Comparison of ENCODE assay signal across 8 cellular contexts in the genomic region with DNA sequence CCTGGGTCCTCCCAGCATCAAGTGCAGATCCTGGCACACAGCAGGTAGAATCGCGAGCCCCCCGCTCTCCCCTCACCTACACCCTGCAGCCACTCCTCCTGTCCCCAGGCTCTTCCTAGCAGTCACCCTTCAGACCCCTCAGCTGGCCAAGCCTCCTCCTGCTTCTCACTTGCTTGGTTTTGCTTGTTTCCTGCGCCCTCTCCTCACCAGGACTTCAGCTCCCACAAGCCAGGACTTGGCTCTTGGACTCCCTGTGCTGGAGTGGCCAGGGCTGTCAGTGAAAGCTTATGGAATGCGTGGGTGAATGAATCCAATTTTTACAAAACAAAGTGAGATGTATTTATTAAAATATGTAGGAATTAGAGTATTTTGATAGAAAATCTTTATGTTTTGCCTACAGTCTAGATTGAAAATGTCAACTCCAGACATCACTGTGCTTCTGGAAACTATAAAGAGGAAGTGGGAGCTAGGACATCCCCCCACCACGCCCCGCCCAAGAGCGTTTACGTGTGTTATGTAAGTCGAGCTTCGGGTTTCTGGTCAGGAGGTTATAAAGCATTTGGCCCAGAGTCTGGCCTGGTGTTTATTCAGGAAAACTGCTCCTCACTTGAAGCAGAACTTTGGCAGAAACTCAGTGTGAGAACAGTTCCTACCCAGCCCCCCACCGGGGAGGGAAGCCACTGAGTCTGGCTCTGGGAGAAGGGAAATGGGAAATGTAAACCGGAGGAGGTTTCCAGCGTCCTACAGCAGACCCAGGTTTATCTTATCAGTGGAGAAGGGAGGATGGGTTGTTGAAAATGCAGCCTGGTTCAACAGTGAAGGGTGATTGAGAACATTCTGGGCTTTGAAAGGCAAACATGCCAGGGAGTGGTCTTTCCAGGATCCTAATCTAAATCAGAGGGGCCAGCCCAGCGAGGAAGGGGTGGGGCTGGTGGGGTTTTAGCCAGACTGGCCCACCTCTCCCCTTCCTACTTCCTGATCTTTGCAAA. TPM values are rescaled to one million over a fixed set of nuclear protein-coding genes. Genes with fewer than 3 reads are reported as not detected.
DNase-seq lines count a peak whose midpoint lies in the region; ATAC-seq, FAIRE-seq and TF ChIP-seq lines count a peak whose summit lies in the region.

No MANE protein-coding gene starts in this region.

- peak overlapping the region; percentile 86 for H3K27ac ChIP-seq in GM12878 (ENCODE audit: control insufficient read depth, insufficient read depth)
- H3K27ac ChIP-seq in CD4-positive, alpha-beta T cell (ENCODE audit: low read depth, low read length): no peak overlapping the region

- H3K4me1 Mint-ChIP-seq in stimulated activated effector memory CD8-positive, alpha-beta T cell treated with anti-CD3 and anti-CD28 coated beads, Interleukin-12 subunit alpha, Interleukin-12 subunit beta, amount 100 ng/mL, for 72 hours: no peaks in the 10 kb centered on the region
- H3K4me1 Mint-ChIP-seq in CD4-positive, alpha-beta T cell (ENCODE audit: low read depth): no peaks in the 10 kb centered on the region

- peak; percentile 71 for DNase-seq in COLO668 (lab: John Stamatoyannopoulos, UW; ENCODE audit: unreplicated experiment)
- peak; percentile 3 for DNase-seq in NCI-H1092 (lab: John Stamatoyannopoulos, UW)
- peak; percentile 70 for DNase-seq in GM12878 (ENCODE audit: low read depth, low spot score)
- peak; percentile 76 for DNase-seq in islet precursor cell
- DNase-seq in stimulated activated effector memory CD8-positive, alpha-beta T cell treated with anti-CD3 and anti-CD28 coated beads, Interleukin-12 subunit alpha, Interleukin-12 subunit beta, amount 100 ng/mL, for 72 hours (ENCODE audit: low spot score in 2 of 2): no peak
- DNase-seq in CD4-positive, alpha-beta T cell: no peak
- no peak for DNase-seq in activated T-cell treated with anti-CD3 and anti-CD28 coated beads, Interleukin-2, amount 50 U/mL, for 1 hour

- CTCF ChIA-PET in GM12878 (lab: Yijun Ruan, JAX): interaction anchor here (0.6 to 3.1 kb wide), 11 partner anchors 10 to 380 kb away, joined by 3 to 16 read pairs (median 4); a partner anchor contains a TSS
- CTCF ChIA-PET in CD4-positive, alpha-beta T cell (lab: Charles Lee): no interaction called here

- TF ChIP-seq POLR2A in GM12878 (IDR thresholded peaks at IDR 0.05; ENCODE audit: low read depth, low read length): peak; percentile 62

- no peaks in the 10 kb centered on the region for H4K20me1 ChIP-seq in GM12878 (ENCODE audit: control insufficient read depth, insufficient read depth)

- BruUV-seq in GM12878 (replicated peaks; lab: Mats Ljungman, UMichigan): TSS peak; percentile 96

- intact Hi-C loops in GM12878 (cut with micrococcal nuclease; ENCODE audit: unreplicated experiment): no loop called here
- intact Hi-C loops in CD4-positive, alpha-beta T cell (cut with DNase I, micrococcal nuclease): no loop called here

- no peak for TF ChIP-seq RAD21 in GM12878 (IDR thresholded peaks at IDR 0.05; ENCODE audit: insufficient read depth, low read depth, low read length)

- H3K79me2 ChIP-seq in GM12878 (ENCODE audit: control insufficient read depth, insufficient read depth, low read length): no peaks in the 10 kb centered on the region; the same call in 1 of the 2 replicates

- RAD21 ChIA-PET in GM12878 (lab: Charles Lee; ENCODE audit: unreplicated experiment): interaction anchor here (1.0 to 3.1 kb wide), 8 partner anchors 11 to 324 kb away, joined by 3 to 25 read pairs (median 6); no protein-coding TSS in a partner anchor

- in situ Hi-C loops in GM12878 (cut with MboI): no loop called here

- H3K4me3 Mint-ChIP-seq in stimulated activated effector memory CD8-positive, alpha-beta T cell treated with anti-CD3 and anti-CD28 coated beads, Interleukin-12 subunit alpha, Interleukin-12 subunit beta, amount 100 ng/mL, for 72 hours: no peak overlapping the region
- no peak overlapping the region for H3K4me3 Mint-ChIP-seq in CD4-positive, alpha-beta T cell

- peaks cover 34% of the 10 kb centered on the region for H3K4me1 ChIP-seq in GM12878 (ENCODE audit: control insufficient read depth, insufficient read depth, low read length)

- peak overlapping the region; percentile 83 for H3K4me2 ChIP-seq in GM12878 (ENCODE audit: control insufficient read depth, insufficient read depth)

- H3K27ac Mint-ChIP-seq in stimulated activated effector memory CD8-positive, alpha-beta T cell treated with anti-CD3 and anti-CD28 coated beads, Interleukin-12 subunit alpha, Interleukin-12 subunit beta, amount 100 ng/mL, for 72 hours: peak overlapping the region; percentile 78
- H3K27ac Mint-ChIP-seq in CD4-positive, alpha-beta T cell: no peak overlapping the region

- SMC1A ChIA-PET in GM12878 (lab: Charles Lee; ENCODE audit: uncharacterized antibody, unreplicated experiment): interaction anchor here (0.9 to 4.2 kb wide), 8 partner anchors 9 to 39 kb away, joined by 3 to 40 read pairs (median 6); a partner anchor contains a TSS

- peak; percentile 91 for FAIRE-seq in GM12878 (lab: Jason Lieb, UNC)

- no peak for TF ChIP-seq CTCF in GM12878 (IDR thresholded peaks at IDR 0.05 in 2 of 3, conservative IDR thresholded peaks at IDR 0.05 in 1 of 3; ENCODE audit: control insufficient read depth in 2 of 3, extremely low read depth in 1 of 3, insufficient read depth in 1 of 3, low read depth in 3 of 3, low read length in 3 of 3)
- TF ChIP-seq CTCF in CD4-positive, alpha-beta T cell (IDR thresholded peaks at IDR 0.05): no peak

- H3K36me3 Mint-ChIP-seq in stimulated activated effector memory CD8-positive, alpha-beta T cell treated with anti-CD3 and anti-CD28 coated beads, Interleukin-12 subunit alpha, Interleukin-12 subunit beta, amount 100 ng/mL, for 72 hours: no peaks in the 10 kb centered on the region
- H3K36me3 Mint-ChIP-seq in CD4-positive, alpha-beta T cell (ENCODE audit: low read depth): no peaks in the 10 kb centered on the region

- H3K4me3 ChIP-seq in GM12878: peak overlapping the region; percentile 57; the same call in 1 of the 2 replicates

- peak overlapping the region; percentile 69 for H3K9ac ChIP-seq in GM12878 (ENCODE audit: control insufficient read depth, insufficient read depth, low read length)

- H3K36me3 ChIP-seq in GM12878 (ENCODE audit: control insufficient read depth in 2 of 2, insufficient read depth in 2 of 2, low read length in 1 of 2): no peaks in the 10 kb centered on the region

- peak overlapping the region; percentile 69 for H2AFZ ChIP-seq in GM12878 (ENCODE audit: control insufficient read depth, low read depth, low read length)

- no peaks in the 10 kb centered on the region for H3K9me3 ChIP-seq in GM12878 (replicated peaks; ENCODE audit: control insufficient read depth, insufficient read depth, low read length)
- no peaks in the 10 kb centered on the region for H3K9me3 ChIP-seq in CD4-positive, alpha-beta T cell (ENCODE audit: control insufficient read depth, low read length)

- no peaks in the 10 kb centered on the region for H3K9me3 Mint-ChIP-seq in stimulated activated effector memory CD8-positive, alpha-beta T cell treated with anti-CD3 and anti-CD28 coated beads, Interleukin-12 subunit alpha, Interleukin-12 subunit beta, amount 100 ng/mL, for 72 hours
- no peaks in the 10 kb centered on the region for H3K9me3 Mint-ChIP-seq in CD4-positive, alpha-beta T cell

- ATAC-seq in GM21717 (IDR thresholded peaks at IDR 0.05; ENCODE audit: unreplicated experiment) (peak; percentile 64), GM12878 (peak; percentile 91)
- no peak for ATAC-seq in stimulated activated effector memory CD8-positive, alpha-beta T cell treated with anti-CD3 and anti-CD28 coated beads, Interleukin-12 subunit alpha, Interleukin-12 subunit beta, amount 100 ng/mL, for 72 hours
- ATAC-seq in CD4-positive, alpha-beta T cell (ENCODE audit: poor library complexity): no peak

- no peaks in the 10 kb centered on the region for H3K27me3 Mint-ChIP-seq in CD4-positive, alpha-beta T cell

- TF ChIP-seq EP300 in GM12878 (IDR thresholded peaks at IDR 0.05; ENCODE audit: borderline replicate concordance in 1 of 2, control insufficient read depth in 1 of 2, low read depth in 2 of 2, low read length in 2 of 2): peak; percentile 53 to 83

- 13% methylated on average over 15 of the region's 15 CpGs for WGBS in GM12878 (ENCODE audit: insufficient coverage, insufficient replicate concordance, low lambda C conversion rate, missing lambda C conversion rate)

- POLR2A ChIA-PET in GM12878 (lab: Charles Lee): interaction anchor here (0.6 to 4.3 kb wide), 6 partner anchors 9 to 1362 kb away, joined by 3 to 46 read pairs (median 3); a partner anchor contains a TSS
- POLR2A ChIA-PET in CD4-positive, alpha-beta T cell (lab: Charles Lee): no interaction called here

- H3K27me3 ChIP-seq in GM12878 (replicated peaks in 1 of 2; ENCODE audit: control insufficient read depth in 2 of 2, insufficient read depth in 2 of 2, low read length in 1 of 2): no peaks in the 10 kb centered on the region
- no peaks in the 10 kb centered on the region for H3K27me3 ChIP-seq in CD4-positive, alpha-beta T cell (ENCODE audit: control insufficient read depth, insufficient read depth, low read length)

RNA-seq across cellular contexts. Expression of a gene that starts 8.8 kb away (rescaled TPM):
- 1.4 and 2.4 TPM in 2 replicates for total RNA-seq in GM12878 (2013; cell fraction: nucleolus; rRNA removed)
- total RNA-seq in GM12878 (2014; rRNA removed) (11.9 and 12.2 TPM in 2 replicates), GM12878 (2014; rRNA removed; fragmentation: Illumina TruSeq; extraction: Trizol) (4.5 and 4.8 TPM in 2 replicates), GM12878 (2021) (15.2 and 16.6 TPM in 2 replicates)
- 4.5 TPM for polyA plus RNA-seq in GM12878 (2011; ENCODE audit: low read depth)
- polyA plus RNA-seq in GM12878 (2011; rRNA removed) (1.4 TPM in 2 replicates), GM12878 (2014; fragmentation: Illumina TruSeq; extraction: Trizol) (5.9 and 7.7 TPM in 2 replicates), GM12878 (2014; fragmentation: Nextera tagmentation; extraction: Ambion mirVana) (1 to 10 TPM; 1.8 to 4.9 TPM), GM12878 (2014; rRNA removed) (16.2 and 16.4 TPM in 2 replicates), GM12878 (2016; fragmentation: Nextera tagmentation; extraction: Ambion mirVana) (10 to 100 TPM in 1 of 2 experiments, 1 to 10 TPM in 1; 9.7 to 12.4 TPM)
- 1.1 and 1.7 TPM in 2 replicates for polyA plus RNA-seq in GM12878 (2011; cell fraction: cytosol; rRNA removed)
- polyA plus RNA-seq in GM12878 (2011; cell fraction: nucleus; rRNA removed): 3.8 and 5.1 TPM in 2 replicates
- 10.4 and 17.1 TPM in 2 replicates for polyA plus RNA-seq in GM12878 (2012)
- polyA minus RNA-seq in GM12878 (2011; rRNA and poly(A)+ RNA removed): 0.22 and 1.1 TPM in 2 replicates
- polyA minus RNA-seq in GM12878 (2011; cell fraction: cytosol; rRNA and poly(A)+ RNA removed): not detected in 2 replicates
- 0.48 and 1.1 TPM in 2 replicates for polyA minus RNA-seq in GM12878 (2011; cell fraction: nucleus; rRNA and poly(A)+ RNA removed)
- 1 to 10 TPM; 2.0 to 2.1 TPM for total RNA-seq in CD4-positive, alpha-beta T cell

Comparison
In these comparisons a context has a peak if more than half of its experiments do, and no peak if none do; other contexts are left out.
1. DNase-seq: peak in COLO668 (single experiment), NCI-H1092 (single experiment), GM12878 (single experiment) and islet precursor cell (single experiment); none in stimulated activated effector memory CD8-positive, alpha-beta T cell treated with anti-CD3 and anti-CD28 coated beads, Interleukin-12 subunit alpha, Interleukin-12 subunit beta, amount 100 ng/mL, for 72 hours (0 of 2), CD4-positive, alpha-beta T cell (0 of 10) and activated T-cell treated with anti-CD3 and anti-CD28 coated beads, Interleukin-2, amount 50 U/mL, for 1 hour (single experiment).
2. ATAC-seq: peak in GM21717 (single experiment) and GM12878 (single experiment); none in stimulated activated effector memory CD8-positive, alpha-beta T cell treated with anti-CD3 and anti-CD28 coated beads, Interleukin-12 subunit alpha, Interleukin-12 subunit beta, amount 100 ng/mL, for 72 hours (single experiment) and CD4-positive, alpha-beta T cell (single experiment).